In the genomic region with DNA sequence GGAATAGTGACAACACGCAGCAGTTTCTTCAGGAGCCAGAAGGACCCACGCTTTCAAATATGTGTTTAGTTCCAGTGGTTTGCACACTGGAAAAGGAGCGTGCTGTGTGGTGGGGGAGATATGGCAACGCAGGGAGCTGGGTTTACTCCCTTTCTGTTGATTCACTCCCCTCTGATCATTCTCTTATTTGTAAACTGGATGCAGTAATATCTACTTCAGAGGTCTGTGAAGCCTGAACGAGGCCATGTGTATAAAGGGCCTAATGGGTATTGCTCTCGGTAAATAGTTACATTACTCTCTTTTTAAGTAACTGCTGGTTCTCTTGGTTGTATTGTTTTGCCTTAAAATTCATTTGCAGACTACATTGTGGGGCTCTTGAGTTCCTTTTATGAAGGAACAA, we compare ENCODE assay signal across 1 cellular context.
TF ChIP-seq lines count a peak whose summit lies in the region.

No MANE protein-coding gene starts in this region.

TF ChIP-seq in WTC11, 78 proteins besides CTCF, POLR2A, EP300 and RAD21 (continued from another document):
- TF ChIP-seq, protein P1, sequence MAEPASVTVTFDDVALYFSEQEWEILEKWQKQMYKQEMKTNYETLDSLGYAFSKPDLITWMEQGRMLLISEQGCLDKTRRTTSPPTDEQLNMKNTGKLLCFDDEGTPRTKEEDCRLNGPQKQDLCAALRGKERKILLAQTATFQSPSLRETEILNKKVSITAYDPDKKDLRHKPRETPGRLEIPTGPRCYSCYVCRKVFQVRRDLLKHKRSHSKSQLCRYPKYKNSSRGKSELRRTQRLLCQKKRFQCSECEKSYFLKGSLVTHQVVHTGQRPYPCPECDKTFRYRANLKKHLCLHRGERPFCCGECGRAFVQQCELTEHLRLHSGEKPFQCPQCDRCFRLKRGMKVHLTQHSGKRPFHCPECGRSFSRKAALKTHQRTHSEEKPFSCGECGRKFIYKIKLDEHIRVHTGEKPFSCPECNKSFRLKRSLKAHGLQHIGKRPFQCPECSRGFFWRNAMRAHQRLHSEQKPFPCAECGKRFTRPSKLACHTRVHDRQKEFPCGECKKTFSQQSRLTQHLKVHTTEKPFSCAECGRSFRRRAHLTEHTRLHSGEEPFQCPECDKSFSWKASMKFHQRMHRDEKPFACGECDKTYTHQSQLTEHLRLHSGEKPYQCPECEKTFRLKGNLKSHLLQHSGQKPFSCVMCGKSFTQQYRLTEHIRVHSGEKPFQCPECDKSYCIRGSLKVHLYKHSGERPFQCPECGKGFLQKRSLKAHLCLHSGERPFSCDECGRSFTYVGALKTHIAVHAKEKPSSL (CRISPR knock-in tag; conservative IDR thresholded peaks at IDR 0.05) = no peak
- TF ChIP-seq, protein P2, sequence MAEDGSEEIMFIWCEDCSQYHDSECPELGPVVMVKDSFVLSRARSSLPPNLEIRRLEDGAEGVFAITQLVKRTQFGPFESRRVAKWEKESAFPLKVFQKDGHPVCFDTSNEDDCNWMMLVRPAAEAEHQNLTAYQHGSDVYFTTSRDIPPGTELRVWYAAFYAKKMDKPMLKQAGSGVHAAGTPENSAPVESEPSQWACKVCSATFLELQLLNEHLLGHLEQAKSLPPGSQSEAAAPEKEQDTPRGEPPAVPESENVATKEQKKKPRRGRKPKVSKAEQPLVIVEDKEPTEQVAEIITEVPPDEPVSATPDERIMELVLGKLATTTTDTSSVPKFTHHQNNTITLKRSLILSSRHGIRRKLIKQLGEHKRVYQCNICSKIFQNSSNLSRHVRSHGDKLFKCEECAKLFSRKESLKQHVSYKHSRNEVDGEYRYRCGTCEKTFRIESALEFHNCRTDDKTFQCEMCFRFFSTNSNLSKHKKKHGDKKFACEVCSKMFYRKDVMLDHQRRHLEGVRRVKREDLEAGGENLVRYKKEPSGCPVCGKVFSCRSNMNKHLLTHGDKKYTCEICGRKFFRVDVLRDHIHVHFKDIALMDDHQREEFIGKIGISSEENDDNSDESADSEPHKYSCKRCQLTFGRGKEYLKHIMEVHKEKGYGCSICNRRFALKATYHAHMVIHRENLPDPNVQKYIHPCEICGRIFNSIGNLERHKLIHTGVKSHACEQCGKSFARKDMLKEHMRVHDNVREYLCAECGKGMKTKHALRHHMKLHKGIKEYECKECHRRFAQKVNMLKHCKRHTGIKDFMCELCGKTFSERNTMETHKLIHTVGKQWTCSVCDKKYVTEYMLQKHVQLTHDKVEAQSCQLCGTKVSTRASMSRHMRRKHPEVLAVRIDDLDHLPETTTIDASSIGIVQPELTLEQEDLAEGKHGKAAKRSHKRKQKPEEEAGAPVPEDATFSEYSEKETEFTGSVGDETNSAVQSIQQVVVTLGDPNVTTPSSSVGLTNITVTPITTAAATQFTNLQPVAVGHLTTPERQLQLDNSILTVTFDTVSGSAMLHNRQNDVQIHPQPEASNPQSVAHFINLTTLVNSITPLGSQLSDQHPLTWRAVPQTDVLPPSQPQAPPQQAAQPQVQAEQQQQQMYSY (CRISPR knock-in tag; IDR thresholded peaks at IDR 0.05) = no peak
- no peak for TF ChIP-seq CREM (CRISPR knock-in tag; IDR thresholded peaks at IDR 0.05)
- TF ChIP-seq TP53 (CRISPR knock-in tag; IDR thresholded peaks at IDR 0.05) = no peak
